ENCODE assay signal across 19 cellular contexts in genomic region chr4:13950491-13950890, GRCh38.
DNase-seq lines count a peak whose midpoint lies in the region; ATAC-seq, FAIRE-seq and TF ChIP-seq lines count a peak whose summit lies in the region.
"Had no signal": no experiment of that assay in that cellular context is flagged by ENCODE, and none has a peak within 500 bp of the region (broad histone marks: within the 10 kb centered on the region; RNA-seq: fewer than 3 reads in every experiment).

No MANE protein-coding gene starts in this region.

- no peak for TF ChIP-seq POLR2A in H1 (IDR thresholded peaks at IDR 0.05; ENCODE audit: control extremely low read depth in 1 of 2, low read depth in 2 of 2, low read length in 2 of 2)

- 82% methylated on average over 4 of the region's 4 CpGs; no CpG with 5 or more reads in 1 of the 2 experiments for WGBS in H1 (ENCODE audit: extremely low coverage in 1 of 2, insufficient coverage in 1 of 2, insufficient read length in 1 of 2, insufficient replicate concordance in 2 of 2, low coverage in 1 of 2, low lambda C conversion rate in 2 of 2, missing lambda C conversion rate in 1 of 2), 2 experiments
- 80 to 81% methylated on average over 4 of the region's 4 CpGs for WGBS in aorta, 2 donors

- H3K36me3 ChIP-seq in H1 (ENCODE audit: control insufficient read depth in 2 of 4, insufficient read depth in 4 of 4, low read length in 3 of 4) (no peaks in the 10 kb centered on the region), iPS-18a (ENCODE audit: control insufficient read depth, low read depth, low read length) (no peaks in the 10 kb centered on the region), parathyroid adenoma (ENCODE audit: control insufficient read depth, insufficient read depth, low read length) (no peaks in the 10 kb centered on the region), aorta (ENCODE audit: control insufficient read depth in 1 of 2, insufficient read depth in 2 of 2, low read length in 1 of 2) (no peaks in the 10 kb centered on the region)

- POLR2A ChIA-PET in H1 (lab: Charles Lee; ENCODE audit: partially characterized antibody): no interaction called here

- no peak for ATAC-seq in GM21423 (IDR thresholded peaks at IDR 0.05; ENCODE audit: unreplicated experiment)
- ATAC-seq in aorta (ENCODE audit: low FRiP score): no peak
- ATAC-seq in HG03045 (IDR thresholded peaks at IDR 0.05; ENCODE audit: unreplicated experiment): no peak
- ATAC-seq: GM12878 had no signal

- TF ChIP-seq CTCF in H1 (IDR thresholded peaks at IDR 0.05; ENCODE audit: control extremely low read depth in 1 of 3, insufficient read depth in 1 of 3, low read depth in 1 of 3, low read length in 3 of 3): no peak
- no peak for TF ChIP-seq CTCF in parathyroid adenoma (IDR thresholded peaks at IDR 0.05)

- no peak for TF ChIP-seq RAD21 in H1 (IDR thresholded peaks at IDR 0.05 in 1 of 2, conservative IDR thresholded peaks at IDR 0.05 in 1 of 2; ENCODE audit: low read depth in 2 of 2, low read length in 2 of 2)

- no peak overlapping the region for H3K56ac ChIP-seq in H1 (replicated peaks; ENCODE audit: insufficient read length, low read depth, low read length)

- H3K18ac ChIP-seq in H1 (ENCODE audit: extremely low read depth, low read length): no peak overlapping the region

- intact Hi-C loops in aorta (cut with DNase I): no loop called here

- H3K79me2 ChIP-seq in H1 (ENCODE audit: control insufficient read depth in 1 of 2, insufficient read depth in 2 of 2, low read length in 2 of 2) (no peaks in the 10 kb centered on the region), parathyroid adenoma (no peaks in the 10 kb centered on the region)

- H3K23ac ChIP-seq in H1 (ENCODE audit: insufficient read length): no peak overlapping the region

- H3K9ac ChIP-seq in H1 (replicated peaks in 1 of 4; ENCODE audit: extremely low read depth in 1 of 4, low read depth in 3 of 4, low read length in 3 of 4) (no peak overlapping the region), iPS-18a (ENCODE audit: low read length) (no peak overlapping the region), parathyroid adenoma (no peak overlapping the region)

- H4K20me1 ChIP-seq in H1 (replicated peaks in 1 of 2; ENCODE audit: control insufficient read depth in 1 of 2, insufficient read depth in 2 of 2, low read length in 2 of 2): no peaks in the 10 kb centered on the region

- H3K27ac ChIP-seq in H1 (ENCODE audit: low read depth, low read length): no peak overlapping the region
- H3K27ac ChIP-seq in iPS-18a (ENCODE audit: low read length): no peak overlapping the region
- peak overlapping the region; percentile 42 for H3K27ac ChIP-seq in parathyroid adenoma
- no peak overlapping the region for H3K27ac ChIP-seq in aorta (ENCODE audit: low read depth in 1 of 2, low read length in 2 of 2)

- no peak overlapping the region for H2BK20ac ChIP-seq in H1 (ENCODE audit: low read length)

- no peak overlapping the region for H3K4ac ChIP-seq in H1 (replicated peaks; ENCODE audit: insufficient read length, low read depth, low read length)

- DNase-seq in H1 (ENCODE audit: low read depth in 1 of 2, low spot score in 2 of 2): no peak
- no peak for DNase-seq in aorta
- no peak for DNase-seq in Kasumi-1 (lab: John Stamatoyannopoulos, UW)
- DNase-seq: C1 segment of cervical spinal cord; Calu3; CD4-positive, alpha-beta memory T cell; COR-L47; DMS53; DMS79 treated with DMSO at 0.1 percent for 48 hours; GOT3; H7; HCEC 1CT had no signal

- H3K4me1 ChIP-seq in H1 (replicated peaks in 1 of 4; ENCODE audit: control insufficient read depth in 3 of 4, insufficient read depth in 4 of 4, low read length in 3 of 4) (peaks cover 0 to 7% (median 4%) of the 10 kb centered on the region in 4 experiments; a peak in 5 of 7 replicates), iPS-18a (ENCODE audit: control insufficient read depth, low read depth, low read length) (no peaks in the 10 kb centered on the region), parathyroid adenoma (peaks cover 16% of the 10 kb centered on the region), aorta (ENCODE audit: control insufficient read depth in 1 of 2, insufficient read depth in 2 of 2, low read length in 2 of 2) (no peaks in the 10 kb centered on the region)

- H3K23me2 ChIP-seq in H1 (ENCODE audit: low read depth, low read length): no peaks in the 10 kb centered on the region

- FAIRE-seq in H1 (lab: Jason Lieb, UNC): no peak
- FAIRE-seq: G401.6, GM12878, GM19239 had no signal

- H2BK12ac ChIP-seq in H1 (ENCODE audit: low read depth, low read length): no peak overlapping the region

- H2BK120ac ChIP-seq in H1 (replicated peaks; ENCODE audit: low read depth, low read length): no peak overlapping the region

- no peak for TF ChIP-seq EP300 in H1 (IDR thresholded peaks at IDR 0.05; ENCODE audit: borderline replicate concordance in 1 of 2, low read depth in 2 of 2, low read length in 2 of 2)

- H3K4me2 ChIP-seq in H1 (ENCODE audit: insufficient read depth in 1 of 2, low read depth in 2 of 2, low read length in 2 of 2): no peak overlapping the region
- no peak overlapping the region for H3K4me2 ChIP-seq in parathyroid adenoma (ENCODE audit: low read length)

- H4K5ac ChIP-seq in H1 (ENCODE audit: insufficient read length, low read depth, low read length): no peak overlapping the region

- no peak overlapping the region for H4K91ac ChIP-seq in H1 (replicated peaks; ENCODE audit: insufficient read length, low read length)

- H3K9me3 ChIP-seq in H1 (ENCODE audit: insufficient read depth in 2 of 2, low read depth in 1 of 2, low read length in 1 of 2) (no peaks in the 10 kb centered on the region), iPS-18a (ENCODE audit: control insufficient read depth, low read depth, low read length) (no peaks in the 10 kb centered on the region), parathyroid adenoma (ENCODE audit: control insufficient read depth, low read length) (no peaks in the 10 kb centered on the region), aorta (ENCODE audit: control insufficient read depth, low read length) (no peaks in the 10 kb centered on the region)

- CTCF ChIA-PET in H1 (lab: Charles Lee; ENCODE audit: partially characterized antibody): interaction anchor here (0.5 to 1.8 kb wide), 4 partner anchors 12 to 297 kb away, joined by 3 to 6 read pairs (median 3); no protein-coding TSS in a partner anchor

- H2BK15ac ChIP-seq in H1 (ENCODE audit: low read length): no peak overlapping the region

- H3K4me3 ChIP-seq in H1 (ENCODE audit: extremely low read depth in 1 of 4, insufficient read depth in 2 of 4, low read depth in 3 of 4, low read length in 4 of 4) (no peak overlapping the region), iPS-18a (ENCODE audit: low read length) (peak overlapping the region; percentile 0), parathyroid adenoma (ENCODE audit: low read depth, low read length) (no peak overlapping the region), aorta (ENCODE audit: low read length in 2 of 2) (no peak overlapping the region)
- H3K4me3 ChIP-seq: GM12878 had no signal

- no peaks in the 10 kb centered on the region for H3K27me3 ChIP-seq in H1 (replicated peaks in 1 of 4; ENCODE audit: control insufficient read depth in 3 of 4, extremely low read depth in 1 of 4, insufficient read depth in 3 of 4, low read length in 3 of 4)
- no peaks in the 10 kb centered on the region for H3K27me3 ChIP-seq in iPS-18a (ENCODE audit: control insufficient read depth, insufficient read depth, low read length)
- H3K27me3 ChIP-seq in parathyroid adenoma (ENCODE audit: control insufficient read depth, insufficient read depth, low read length): no peaks in the 10 kb centered on the region
- H3K27me3 ChIP-seq in aorta (ENCODE audit: control insufficient read depth in 1 of 2, insufficient read depth in 2 of 2, low read length in 1 of 2): no peaks in the 10 kb centered on the region

- H2AK5ac ChIP-seq in H1 (ENCODE audit: low read depth, low read length): no peak overlapping the region

- H2AFZ ChIP-seq in H1 (ENCODE audit: low read length): no peak overlapping the region
- no peak overlapping the region for H2AFZ ChIP-seq in parathyroid adenoma

- no peaks in the 10 kb centered on the region for H3K79me1 ChIP-seq in H1 (ENCODE audit: low read depth, low read length)

- H2BK5ac ChIP-seq in H1 (ENCODE audit: low read depth, low read length): no peak overlapping the region

- no peak overlapping the region for H3K14ac ChIP-seq in H1 (ENCODE audit: insufficient read length)

- no peak overlapping the region for H4K8ac ChIP-seq in H1 (ENCODE audit: extremely low read depth, insufficient read depth, low read length)

TF ChIP-seq in H1, 55 proteins besides CTCF, POLR2A, EP300 and RAD21:
- TF ChIP-seq MAFK (IDR thresholded peaks at IDR 0.05; ENCODE audit: low read depth, low read length) (0 out of 2 replicates have a peak, but pooled peaks have one; percentile 1), CTBP2 (IDR thresholded peaks at IDR 0.05; ENCODE audit: borderline replicate concordance, insufficient read depth, insufficient read length, low read length) (no peak)
